In the genomic region with DNA sequence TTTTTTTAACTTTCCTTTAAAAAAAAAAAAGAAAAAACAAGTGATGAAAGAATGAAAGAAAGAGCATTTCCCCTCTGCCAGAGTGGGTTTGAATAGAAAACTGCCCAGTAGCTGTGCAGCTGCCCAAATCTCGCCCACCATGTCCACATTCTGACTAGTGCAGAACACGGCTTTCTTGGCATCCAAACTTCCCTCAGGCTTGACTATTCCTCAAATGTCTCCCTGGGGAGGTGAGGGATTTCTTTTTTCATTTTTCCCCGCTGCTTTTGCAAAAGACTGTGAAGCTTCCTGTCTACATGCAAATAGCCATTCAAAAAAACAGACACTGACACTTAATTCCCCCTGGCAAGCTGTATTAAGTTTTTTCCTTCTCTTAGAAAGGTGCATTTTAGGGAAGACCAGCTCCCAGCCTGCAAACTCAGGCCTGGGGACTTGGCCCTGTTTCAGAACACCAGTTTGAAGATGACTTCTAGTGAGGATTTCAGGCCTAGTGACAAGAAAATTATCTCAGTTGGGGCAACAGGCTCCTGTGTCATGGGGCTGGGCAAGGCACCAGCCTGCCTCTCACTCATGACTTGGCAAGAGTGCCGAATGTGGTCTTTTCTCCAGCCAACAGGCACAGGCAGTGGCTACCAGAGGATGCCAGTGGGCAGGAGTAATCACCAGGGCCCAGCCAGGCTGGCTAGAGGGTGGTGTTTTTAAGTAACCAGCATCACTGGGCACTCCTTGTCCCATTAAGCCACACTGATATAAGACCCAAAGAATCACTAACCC, we compare ENCODE assay signal across 10 cellular contexts.
DNase-seq lines count a peak whose midpoint lies in the region; ATAC-seq and TF ChIP-seq lines count a peak whose summit lies in the region.
"Had no signal": no experiment of that assay in that cellular context is flagged by ENCODE, and none has a peak within 500 bp of the region (broad histone marks: within the 10 kb centered on the region; RNA-seq: fewer than 3 reads in every experiment).

No MANE protein-coding gene starts in this region.

- DNase-seq in MG63 (peak; percentile 93), cerebellum (ENCODE audit: low spot score) (peak; percentile 28), suprapubic skin (ENCODE audit: low spot score in 2 of 2) (peak; percentile 66 to 80), GDM1 (lab: John Stamatoyannopoulos, UW) (no peak), NCI-H1105 treated with DMSO at 0.1 percent for 48 hours (lab: John Stamatoyannopoulos, UW) (no peak)
- DNase-seq: trophoblast cell had no signal

- TF ChIP-seq CTCF in suprapubic skin (IDR thresholded peaks at IDR 0.05) = no peak

- ATAC-seq in HG03025 (IDR thresholded peaks at IDR 0.05; ENCODE audit: low FRiP score, unreplicated experiment) (no peak), HG02885 (IDR thresholded peaks at IDR 0.05; ENCODE audit: poor library complexity, unreplicated experiment) (no peak)
- ATAC-seq: activated naive CD4-positive, alpha-beta T cell treated with anti-CD3 and anti-CD28 coated beads, Interleukin-2, amount 50 U/mL, for 72 hours had no signal

- no peak for TF ChIP-seq POLR2A in suprapubic skin (IDR thresholded peaks at IDR 0.05)

- H3K36me3 ChIP-seq in MG63 (no peaks in the 10 kb centered on the region), suprapubic skin (no peaks in the 10 kb centered on the region)

- H3K27me3 ChIP-seq in MG63 (no peaks in the 10 kb centered on the region), layer of hippocampus (ENCODE audit: control insufficient read depth, insufficient read depth, low read length) (no peaks in the 10 kb centered on the region), suprapubic skin (no peaks in the 10 kb centered on the region)

- H3K4me1 ChIP-seq in suprapubic skin = peaks cover 20% of the 10 kb centered on the region

- H3K9me3 ChIP-seq in MG63 (no peaks in the 10 kb centered on the region), suprapubic skin (no peaks in the 10 kb centered on the region)

- H3K27ac ChIP-seq in layer of hippocampus (ENCODE audit: low read depth, low read length) (peak overlapping the region; percentile 55), suprapubic skin (peak overlapping the region; percentile 75)

- H3K4me3 ChIP-seq in MG63 (no peak overlapping the region), suprapubic skin (no peak overlapping the region)

- 30% methylated on average over 4 of the region's 4 CpGs for WGBS in suprapubic skin

- TF ChIP-seq EP300 in suprapubic skin (IDR thresholded peaks at IDR 0.05) = no peak

Comparison
In these comparisons a context has a peak if more than half of its experiments do, and no peak if none do; other contexts are left out.
1. DNase-seq: peak in MG63 (single experiment), cerebellum (single experiment) and suprapubic skin (2 of 2); none in GDM1 (single experiment) and NCI-H1105 treated with DMSO at 0.1 percent for 48 hours (single experiment).